ENCODE assay signal across 1 cellular context in genomic region chr6:44428682-44429081, GRCh38.
TF ChIP-seq lines count a peak whose summit lies in the region.

No MANE protein-coding gene starts in this region.

TF ChIP-seq in HepG2, 621 proteins besides CTCF, POLR2A, EP300 and RAD21:
- no peak for TF ChIP-seq ZNF546 (CRISPR knock-in tag; conservative IDR thresholded peaks at IDR 0.05)
- TF ChIP-seq, protein P1, sequence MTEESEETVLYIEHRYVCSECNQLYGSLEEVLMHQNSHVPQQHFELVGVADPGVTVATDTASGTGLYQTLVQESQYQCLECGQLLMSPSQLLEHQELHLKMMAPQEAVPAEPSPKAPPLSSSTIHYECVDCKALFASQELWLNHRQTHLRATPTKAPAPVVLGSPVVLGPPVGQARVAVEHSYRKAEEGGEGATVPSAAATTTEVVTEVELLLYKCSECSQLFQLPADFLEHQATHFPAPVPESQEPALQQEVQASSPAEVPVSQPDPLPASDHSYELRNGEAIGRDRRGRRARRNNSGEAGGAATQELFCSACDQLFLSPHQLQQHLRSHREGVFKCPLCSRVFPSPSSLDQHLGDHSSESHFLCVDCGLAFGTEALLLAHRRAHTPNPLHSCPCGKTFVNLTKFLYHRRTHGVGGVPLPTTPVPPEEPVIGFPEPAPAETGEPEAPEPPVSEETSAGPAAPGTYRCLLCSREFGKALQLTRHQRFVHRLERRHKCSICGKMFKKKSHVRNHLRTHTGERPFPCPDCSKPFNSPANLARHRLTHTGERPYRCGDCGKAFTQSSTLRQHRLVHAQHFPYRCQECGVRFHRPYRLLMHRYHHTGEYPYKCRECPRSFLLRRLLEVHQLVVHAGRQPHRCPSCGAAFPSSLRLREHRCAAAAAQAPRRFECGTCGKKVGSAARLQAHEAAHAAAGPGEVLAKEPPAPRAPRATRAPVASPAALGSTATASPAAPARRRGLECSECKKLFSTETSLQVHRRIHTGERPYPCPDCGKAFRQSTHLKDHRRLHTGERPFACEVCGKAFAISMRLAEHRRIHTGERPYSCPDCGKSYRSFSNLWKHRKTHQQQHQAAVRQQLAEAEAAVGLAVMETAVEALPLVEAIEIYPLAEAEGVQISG (CRISPR knock-in tag; IDR thresholded peaks at IDR 0.05), result no peak
- TF ChIP-seq RBM22 (optimal IDR thresholded peaks at IDR 0.05; ENCODE audit: low read length), result peak; percentile 65
- TF ChIP-seq ATF4 (CRISPR knock-in tag; IDR thresholded peaks at IDR 0.05), result no peak
- TF ChIP-seq MNT (IDR thresholded peaks at IDR 0.05), result 0 out of 2 replicates have a peak, but pooled peaks have one; percentile 27
